In genomic region chr12:118164798-118165486, GRCh38 we compare ENCODE assay signal across 8 cellular contexts. TPM values are rescaled to one million over a fixed set of nuclear protein-coding genes. Genes with fewer than 3 reads are reported as not detected.
DNase-seq lines count a peak whose midpoint lies in the region; ATAC-seq, FAIRE-seq and TF ChIP-seq lines count a peak whose summit lies in the region.

No MANE protein-coding gene starts in this region.

- H3K79me2 ChIP-seq in GM12878 (ENCODE audit: control insufficient read depth, insufficient read depth, low read length): no peaks in the 10 kb centered on the region

- intact Hi-C loops in activated CD4-positive, alpha-beta T cell treated with anti-CD3 and anti-CD28 coated beads for 36 hours (cut with DNase I, micrococcal nuclease): loop anchor here (1.0 to 10.0 kb wide), 4 partner anchors 29 to 290 kb away; partner anchors contain the start of genes SUDS3 (in 2 of the 2) and PEBP1 (in 1 of the 2)
- intact Hi-C loops in GM12878 (cut with micrococcal nuclease; ENCODE audit: unreplicated experiment): loop anchor here (5.0 kb wide), 2 partner anchors 137 to 212 kb away; partner anchors contain the start of gene SUDS3

- no peak overlapping the region for H3K27ac Mint-ChIP-seq in activated CD4-positive, alpha-beta T cell treated with anti-CD3 and anti-CD28 coated beads for 36 hours

- DNase-seq in activated CD4-positive, alpha-beta T cell treated with anti-CD3 and anti-CD28 coated beads for 36 hours: peak; percentile 49
- DNase-seq in activated CD4-positive, alpha-beta T cell treated with anti-CD3 and anti-CD28 coated beads for 4 hours: no peak
- peak; percentile 41 for DNase-seq in NB4 (ENCODE audit: low read depth)
- no peak for DNase-seq in GM12878 (ENCODE audit: low read depth, low spot score)
- peak; percentile 48 for DNase-seq in medulla oblongata (ENCODE audit: extremely low spot score)
- no peak for DNase-seq in COR-L47 (lab: John Stamatoyannopoulos, UW)
- no peak for DNase-seq in stimulated activated CD4-positive, alpha-beta T cell treated with anti-CD3 and anti-CD28 coated beads, Interleukin-4, amount 100 ng/mL, for 1 hour

- peaks cover 5 to 13% of the 10 kb centered on the region in 2 experiments for H3K36me3 ChIP-seq in GM12878 (ENCODE audit: control insufficient read depth in 2 of 2, insufficient read depth in 2 of 2, low read length in 1 of 2)

- TF ChIP-seq POLR2A in NB4 (IDR thresholded peaks at IDR 0.05; ENCODE audit: extremely low read depth, insufficient read length) (no peak), GM12878 (IDR thresholded peaks at IDR 0.05; ENCODE audit: low read depth, low read length) (no peak)

- no peak for ATAC-seq in activated CD4-positive, alpha-beta T cell treated with anti-CD3 and anti-CD28 coated beads for 36 hours
- ATAC-seq in GM12878 (0 out of 3 replicates have a peak, but pooled peaks have one; percentile 13), HG02798 (IDR thresholded peaks at IDR 0.05; ENCODE audit: poor library complexity, unreplicated experiment) (no peak)

- 60% methylated on average over 6 of the region's 6 CpGs for WGBS in GM12878 (ENCODE audit: insufficient coverage, insufficient replicate concordance, low lambda C conversion rate, missing lambda C conversion rate)

- H3K4me3 ChIP-seq in NB4 (ENCODE audit: low read depth, low read length) (no peak overlapping the region), GM12878 (no peak overlapping the region)

- no peaks in the 10 kb centered on the region for H3K27me3 ChIP-seq in GM12878 (replicated peaks in 1 of 2; ENCODE audit: control insufficient read depth in 2 of 2, insufficient read depth in 2 of 2, low read length in 1 of 2)

- no TSS peak for BruUV-seq in GM12878 (replicated peaks; lab: Mats Ljungman, UMichigan)

- no peak overlapping the region for H3K4me3 Mint-ChIP-seq in activated CD4-positive, alpha-beta T cell treated with anti-CD3 and anti-CD28 coated beads for 36 hours

- no peak overlapping the region for H3K4me2 ChIP-seq in GM12878 (ENCODE audit: control insufficient read depth, insufficient read depth)

- SMC1A ChIA-PET in GM12878 (lab: Charles Lee; ENCODE audit: uncharacterized antibody, unreplicated experiment): interaction anchor here (0.6 to 5.7 kb wide), 12 partner anchors 10 to 212 kb away, joined by 3 to 73 read pairs (median 5); partner anchors contain the start of gene SUDS3

- peak; percentile 27 for TF ChIP-seq CTCF in NB4 (IDR thresholded peaks at IDR 0.05; ENCODE audit: low read depth, low read length)
- peak; percentile 45 to 56 (median 45) for TF ChIP-seq CTCF in GM12878 (IDR thresholded peaks at IDR 0.05 in 2 of 3, conservative IDR thresholded peaks at IDR 0.05 in 1 of 3; ENCODE audit: control insufficient read depth in 2 of 3, extremely low read depth in 1 of 3, insufficient read depth in 1 of 3, low read depth in 3 of 3, low read length in 3 of 3)

- no peaks in the 10 kb centered on the region for H3K9me3 Mint-ChIP-seq in activated CD4-positive, alpha-beta T cell treated with anti-CD3 and anti-CD28 coated beads for 36 hours (ENCODE audit: low read depth)

- H3K9me3 ChIP-seq in GM12878 (replicated peaks; ENCODE audit: control insufficient read depth, insufficient read depth, low read length): peaks cover 9% of the 10 kb centered on the region

- H3K9ac ChIP-seq in GM12878 (ENCODE audit: control insufficient read depth, insufficient read depth, low read length): no peak overlapping the region

- POLR2A ChIA-PET in activated CD4-positive, alpha-beta T cell treated with anti-CD3 and anti-CD28 coated beads for 36 hours (lab: Charles Lee): no interaction called here
- POLR2A ChIA-PET in GM12878 (lab: Charles Lee): interaction anchor here (0.6 to 1.7 kb wide), 7 partner anchors 18 to 212 kb away, joined by 3 to 7 read pairs (median 4); partner anchors contain the start of genes SUDS3 and TAOK3

- TF ChIP-seq EP300 in GM12878 (IDR thresholded peaks at IDR 0.05; ENCODE audit: borderline replicate concordance in 1 of 2, control insufficient read depth in 1 of 2, low read depth in 2 of 2, low read length in 2 of 2): no peak

- FAIRE-seq in GM12878 (lab: Jason Lieb, UNC): no peak

- no peaks in the 10 kb centered on the region for H3K27me3 Mint-ChIP-seq in activated CD4-positive, alpha-beta T cell treated with anti-CD3 and anti-CD28 coated beads for 36 hours

- no peak overlapping the region for H2AFZ ChIP-seq in GM12878 (ENCODE audit: control insufficient read depth, low read depth, low read length)

- RAD21 ChIA-PET in GM12878 (lab: Charles Lee; ENCODE audit: unreplicated experiment): interaction anchor here (0.7 to 7.3 kb wide), 7 partner anchors 10 to 211 kb away, joined by 3 to 72 read pairs (median 3); partner anchors contain the start of genes PEBP1 and SUDS3

- peak; percentile 72 for TF ChIP-seq RAD21 in GM12878 (IDR thresholded peaks at IDR 0.05; ENCODE audit: insufficient read depth, low read depth, low read length)

- peaks cover 37% of the 10 kb centered on the region for H3K4me1 Mint-ChIP-seq in activated CD4-positive, alpha-beta T cell treated with anti-CD3 and anti-CD28 coated beads for 36 hours

- in situ Hi-C loops in GM12878 (cut with MboI): no loop called here

- CTCF ChIA-PET in activated CD4-positive, alpha-beta T cell treated with anti-CD3 and anti-CD28 coated beads for 36 hours (lab: Charles Lee): interaction anchor here (0.9 to 4.9 kb wide), 10 partner anchors 10 to 211 kb away, joined by 3 to 33 read pairs (median 4); partner anchors contain the start of gene SUDS3
- CTCF ChIA-PET in GM12878 (lab: Yijun Ruan, JAX): interaction anchor here (0.6 to 6.9 kb wide), 18 partner anchors 11 to 212 kb away, joined by 3 to 132 read pairs (median 4); partner anchors contain the start of genes SUDS3 and TAOK3

- H3K27ac ChIP-seq in GM12878 (ENCODE audit: control insufficient read depth, insufficient read depth): no peak overlapping the region

- peaks cover 24% of the 10 kb centered on the region for H3K4me1 ChIP-seq in GM12878 (ENCODE audit: control insufficient read depth, insufficient read depth, low read length)

- H3K36me3 Mint-ChIP-seq in activated CD4-positive, alpha-beta T cell treated with anti-CD3 and anti-CD28 coated beads for 36 hours (ENCODE audit: low read depth): peaks cover 34% of the 10 kb centered on the region

- no peaks in the 10 kb centered on the region for H4K20me1 ChIP-seq in GM12878 (ENCODE audit: control insufficient read depth, insufficient read depth)

TF ChIP-seq in GM12878, 131 proteins besides CTCF, POLR2A, EP300 and RAD21:
- TF ChIP-seq ESRRA (IDR thresholded peaks at IDR 0.05; ENCODE audit: low read length) (no peak), HCFC1 (IDR thresholded peaks at IDR 0.05; ENCODE audit: low read length) (no peak), RB1 (IDR thresholded peaks at IDR 0.05; ENCODE audit: borderline replicate concordance) (no peak), SMC3 (IDR thresholded peaks at IDR 0.05; ENCODE audit: borderline replicate concordance, low read length) (peak; percentile 35; the same call in 1 of the 2 replicates), EZH2 (IDR thresholded peaks at IDR 0.05; ENCODE audit: borderline replicate concordance, control insufficient read depth, low read depth, low read length) (no peak), SMAD1 (IDR thresholded peaks at IDR 0.05; ENCODE audit: low read depth, partially characterized antibody) (no peak), BCL3 (IDR thresholded peaks at IDR 0.05; ENCODE audit: borderline replicate concordance, insufficient read depth, low read depth, low read length, poor library complexity, severe bottlenecking) (no peak), YY1 (IDR thresholded peaks at IDR 0.05; ENCODE audit: low read depth, low read length) (0 out of 2 replicates have a peak, but pooled peaks have one; percentile 14), CREM (IDR thresholded peaks at IDR 0.05; ENCODE audit: low read depth) (no peak)
- TF ChIP-seq, protein P1, sequence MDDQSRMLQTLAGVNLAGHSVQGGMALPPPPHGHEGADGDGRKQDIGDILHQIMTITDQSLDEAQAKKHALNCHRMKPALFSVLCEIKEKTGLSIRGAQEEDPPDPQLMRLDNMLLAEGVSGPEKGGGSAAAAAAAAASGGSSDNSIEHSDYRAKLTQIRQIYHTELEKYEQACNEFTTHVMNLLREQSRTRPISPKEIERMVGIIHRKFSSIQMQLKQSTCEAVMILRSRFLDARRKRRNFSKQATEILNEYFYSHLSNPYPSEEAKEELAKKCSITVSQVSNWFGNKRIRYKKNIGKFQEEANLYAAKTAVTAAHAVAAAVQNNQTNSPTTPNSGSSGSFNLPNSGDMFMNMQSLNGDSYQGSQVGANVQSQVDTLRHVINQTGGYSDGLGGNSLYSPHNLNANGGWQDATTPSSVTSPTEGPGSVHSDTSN (IDR thresholded peaks at IDR 0.05; ENCODE audit: insufficient replicate concordance, low read depth, low read length): no peak
TF ChIP-seq in GM12878: peak in this region for 2.

RNA-seq across cellular contexts. Expression of gene PEBP1, which starts 29.0 kb away (rescaled TPM):
- 100 to 1,000 TPM; 117 to 134 TPM for total RNA-seq in activated CD4-positive, alpha-beta T cell treated with anti-CD3 and anti-CD28 coated beads for 36 hours
- 11.8 and 17.9 TPM in 2 replicates for total RNA-seq in GM12878 (2013; cell fraction: nucleolus; rRNA removed)
- total RNA-seq in GM12878 (2014; rRNA removed) (222 and 228 TPM in 2 replicates), GM12878 (2014; rRNA removed; fragmentation: Illumina TruSeq; extraction: Trizol) (181 and 208 TPM in 2 replicates), GM12878 (2021) (186 and 193 TPM in 2 replicates)
- 97.1 TPM for polyA plus RNA-seq in GM12878 (2011; ENCODE audit: low read depth)
- polyA plus RNA-seq in GM12878 (2011; rRNA removed) (147 and 217 TPM in 2 replicates), GM12878 (2014; fragmentation: Illumina TruSeq; extraction: Trizol) (153 and 203 TPM in 2 replicates), GM12878 (2014; fragmentation: Nextera tagmentation; extraction: Ambion mirVana) (100 to 1,000 TPM in 1 of 2 experiments, 10 to 100 TPM in 1; 79.4 to 150 TPM), GM12878 (2014; rRNA removed) (179 and 205 TPM in 2 replicates), GM12878 (2016; fragmentation: Nextera tagmentation; extraction: Ambion mirVana) (100 to 1,000 TPM; 413 to 415 TPM)
- 244 and 255 TPM in 2 replicates for polyA plus RNA-seq in GM12878 (2011; cell fraction: cytosol; rRNA removed)
- 105 and 119 TPM in 2 replicates for polyA plus RNA-seq in GM12878 (2011; cell fraction: nucleus; rRNA removed)
- polyA plus RNA-seq in GM12878 (2012): 140 and 147 TPM in 2 replicates
- polyA minus RNA-seq in GM12878 (2011; rRNA and poly(A)+ RNA removed): 85.2 and 117 TPM in 2 replicates
- polyA minus RNA-seq in GM12878 (2011; cell fraction: cytosol; rRNA and poly(A)+ RNA removed): 50.8 and 57.1 TPM in 2 replicates
- 14.5 and 28.7 TPM in 2 replicates for polyA minus RNA-seq in GM12878 (2011; cell fraction: nucleus; rRNA and poly(A)+ RNA removed)

Comparison
In these comparisons a context has a peak if more than half of its experiments do, and no peak if none do; other contexts are left out.
1. DNase-seq: peak in activated CD4-positive, alpha-beta T cell treated with anti-CD3 and anti-CD28 coated beads for 36 hours (single experiment), NB4 (single experiment) and medulla oblongata (single experiment); none in activated CD4-positive, alpha-beta T cell treated with anti-CD3 and anti-CD28 coated beads for 4 hours (0 of 2), GM12878 (single experiment), COR-L47 (single experiment) and stimulated activated CD4-positive, alpha-beta T cell treated with anti-CD3 and anti-CD28 coated beads, Interleukin-4, amount 100 ng/mL, for 1 hour (single experiment).